Comparison of ENCODE assay signal across 1 cellular context in the genomic region with DNA sequence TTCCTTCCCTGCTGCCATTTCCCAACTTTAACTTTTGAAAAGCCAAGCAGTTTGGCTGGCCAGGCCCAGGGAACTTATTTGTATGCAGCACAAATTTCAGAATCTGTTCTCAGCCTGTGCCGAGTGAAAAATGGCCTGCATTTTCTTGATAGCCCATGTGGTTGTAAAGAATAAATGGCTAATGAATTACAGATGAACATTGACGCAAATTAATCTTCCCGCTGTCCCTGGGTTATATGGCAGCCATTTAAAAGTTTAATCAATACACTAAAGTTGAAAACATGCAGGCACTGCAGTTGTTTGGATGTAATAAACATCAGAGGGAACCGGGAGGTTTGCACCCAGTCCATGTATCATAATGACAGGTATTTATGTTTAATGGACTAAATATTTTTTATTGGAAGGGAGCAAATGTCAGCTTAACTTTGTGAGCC.
TF ChIP-seq lines count a peak whose summit lies in the region.

No MANE protein-coding gene starts in this region.

TF ChIP-seq in GM23338, 12 proteins besides CTCF, POLR2A, EP300 and RAD21:
- TF ChIP-seq, protein P1, sequence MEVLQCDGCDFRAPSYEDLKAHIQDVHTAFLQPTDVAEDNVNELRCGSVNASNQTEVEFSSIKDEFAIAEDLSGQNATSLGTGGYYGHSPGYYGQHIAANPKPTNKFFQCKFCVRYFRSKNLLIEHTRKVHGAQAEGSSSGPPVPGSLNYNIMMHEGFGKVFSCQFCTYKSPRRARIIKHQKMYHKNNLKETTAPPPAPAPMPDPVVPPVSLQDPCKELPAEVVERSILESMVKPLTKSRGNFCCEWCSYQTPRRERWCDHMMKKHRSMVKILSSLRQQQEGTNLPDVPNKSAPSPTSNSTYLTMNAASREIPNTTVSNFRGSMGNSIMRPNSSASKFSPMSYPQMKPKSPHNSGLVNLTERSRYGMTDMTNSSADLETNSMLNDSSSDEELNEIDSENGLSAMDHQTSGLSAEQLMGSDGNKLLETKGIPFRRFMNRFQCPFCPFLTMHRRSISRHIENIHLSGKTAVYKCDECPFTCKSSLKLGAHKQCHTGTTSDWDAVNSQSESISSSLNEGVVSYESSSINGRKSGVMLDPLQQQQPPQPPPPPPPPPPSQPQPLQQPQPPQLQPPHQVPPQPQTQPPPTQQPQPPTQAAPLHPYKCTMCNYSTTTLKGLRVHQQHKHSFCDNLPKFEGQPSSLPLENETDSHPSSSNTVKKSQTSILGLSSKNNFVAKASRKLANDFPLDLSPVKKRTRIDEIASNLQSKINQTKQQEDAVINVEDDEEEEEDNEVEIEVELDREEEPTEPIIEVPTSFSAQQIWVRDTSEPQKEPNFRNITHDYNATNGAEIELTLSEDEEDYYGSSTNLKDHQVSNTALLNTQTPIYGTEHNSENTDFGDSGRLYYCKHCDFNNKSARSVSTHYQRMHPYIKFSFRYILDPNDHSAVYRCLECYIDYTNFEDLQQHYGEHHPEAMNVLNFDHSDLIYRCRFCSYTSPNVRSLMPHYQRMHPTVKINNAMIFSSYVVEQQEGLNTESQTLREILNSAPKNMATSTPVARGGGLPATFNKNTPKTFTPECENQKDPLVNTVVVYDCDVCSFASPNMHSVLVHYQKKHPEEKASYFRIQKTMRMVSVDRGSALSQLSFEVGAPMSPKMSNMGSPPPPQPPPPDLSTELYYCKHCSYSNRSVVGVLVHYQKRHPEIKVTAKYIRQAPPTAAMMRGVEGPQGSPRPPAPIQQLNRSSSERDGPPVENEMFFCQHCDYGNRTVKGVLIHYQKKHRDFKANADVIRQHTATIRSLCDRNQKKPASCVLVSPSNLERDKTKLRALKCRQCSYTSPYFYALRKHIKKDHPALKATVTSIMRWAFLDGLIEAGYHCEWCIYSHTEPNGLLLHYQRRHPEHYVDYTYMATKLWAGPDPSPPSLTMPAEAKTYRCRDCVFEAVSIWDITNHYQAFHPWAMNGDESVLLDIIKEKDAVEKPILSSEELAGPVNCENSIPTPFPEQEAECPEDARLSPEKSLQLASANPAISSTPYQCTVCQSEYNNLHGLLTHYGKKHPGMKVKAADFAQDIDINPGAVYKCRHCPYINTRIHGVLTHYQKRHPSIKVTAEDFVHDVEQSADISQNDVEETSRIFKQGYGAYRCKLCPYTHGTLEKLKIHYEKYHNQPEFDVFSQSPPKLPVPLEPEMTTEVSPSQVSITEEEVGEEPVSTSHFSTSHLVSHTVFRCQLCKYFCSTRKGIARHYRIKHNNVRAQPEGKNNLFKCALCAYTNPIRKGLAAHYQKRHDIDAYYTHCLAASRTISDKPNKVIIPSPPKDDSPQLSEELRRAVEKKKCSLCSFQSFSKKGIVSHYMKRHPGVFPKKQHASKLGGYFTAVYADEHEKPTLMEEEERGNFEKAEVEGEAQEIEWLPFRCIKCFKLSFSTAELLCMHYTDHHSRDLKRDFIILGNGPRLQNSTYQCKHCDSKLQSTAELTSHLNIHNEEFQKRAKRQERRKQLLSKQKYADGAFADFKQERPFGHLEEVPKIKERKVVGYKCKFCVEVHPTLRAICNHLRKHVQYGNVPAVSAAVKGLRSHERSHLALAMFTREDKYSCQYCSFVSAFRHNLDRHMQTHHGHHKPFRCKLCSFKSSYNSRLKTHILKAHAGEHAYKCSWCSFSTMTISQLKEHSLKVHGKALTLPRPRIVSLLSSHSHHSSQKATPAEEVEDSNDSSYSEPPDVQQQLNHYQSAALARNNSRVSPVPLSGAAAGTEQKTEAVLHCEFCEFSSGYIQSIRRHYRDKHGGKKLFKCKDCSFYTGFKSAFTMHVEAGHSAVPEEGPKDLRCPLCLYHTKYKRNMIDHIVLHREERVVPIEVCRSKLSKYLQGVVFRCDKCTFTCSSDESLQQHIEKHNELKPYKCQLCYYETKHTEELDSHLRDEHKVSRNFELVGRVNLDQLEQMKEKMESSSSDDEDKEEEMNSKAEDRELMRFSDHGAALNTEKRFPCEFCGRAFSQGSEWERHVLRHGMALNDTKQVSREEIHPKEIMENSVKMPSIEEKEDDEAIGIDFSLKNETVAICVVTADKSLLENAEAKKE (CRISPR knock-in tag; IDR thresholded peaks at IDR 0.05): no peak
- TF ChIP-seq, protein P2, sequence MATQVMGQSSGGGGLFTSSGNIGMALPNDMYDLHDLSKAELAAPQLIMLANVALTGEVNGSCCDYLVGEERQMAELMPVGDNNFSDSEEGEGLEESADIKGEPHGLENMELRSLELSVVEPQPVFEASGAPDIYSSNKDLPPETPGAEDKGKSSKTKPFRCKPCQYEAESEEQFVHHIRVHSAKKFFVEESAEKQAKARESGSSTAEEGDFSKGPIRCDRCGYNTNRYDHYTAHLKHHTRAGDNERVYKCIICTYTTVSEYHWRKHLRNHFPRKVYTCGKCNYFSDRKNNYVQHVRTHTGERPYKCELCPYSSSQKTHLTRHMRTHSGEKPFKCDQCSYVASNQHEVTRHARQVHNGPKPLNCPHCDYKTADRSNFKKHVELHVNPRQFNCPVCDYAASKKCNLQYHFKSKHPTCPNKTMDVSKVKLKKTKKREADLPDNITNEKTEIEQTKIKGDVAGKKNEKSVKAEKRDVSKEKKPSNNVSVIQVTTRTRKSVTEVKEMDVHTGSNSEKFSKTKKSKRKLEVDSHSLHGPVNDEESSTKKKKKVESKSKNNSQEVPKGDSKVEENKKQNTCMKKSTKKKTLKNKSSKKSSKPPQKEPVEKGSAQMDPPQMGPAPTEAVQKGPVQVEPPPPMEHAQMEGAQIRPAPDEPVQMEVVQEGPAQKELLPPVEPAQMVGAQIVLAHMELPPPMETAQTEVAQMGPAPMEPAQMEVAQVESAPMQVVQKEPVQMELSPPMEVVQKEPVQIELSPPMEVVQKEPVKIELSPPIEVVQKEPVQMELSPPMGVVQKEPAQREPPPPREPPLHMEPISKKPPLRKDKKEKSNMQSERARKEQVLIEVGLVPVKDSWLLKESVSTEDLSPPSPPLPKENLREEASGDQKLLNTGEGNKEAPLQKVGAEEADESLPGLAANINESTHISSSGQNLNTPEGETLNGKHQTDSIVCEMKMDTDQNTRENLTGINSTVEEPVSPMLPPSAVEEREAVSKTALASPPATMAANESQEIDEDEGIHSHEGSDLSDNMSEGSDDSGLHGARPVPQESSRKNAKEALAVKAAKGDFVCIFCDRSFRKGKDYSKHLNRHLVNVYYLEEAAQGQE (IDR thresholded peaks at IDR 0.05; ENCODE audit: unreplicated experiment): no peak
- TF ChIP-seq CREB1 (CRISPR knock-in tag; IDR thresholded peaks at IDR 0.05; ENCODE audit: low read depth) (no peak), NANOG (IDR thresholded peaks at IDR 0.05; ENCODE audit: borderline replicate concordance) (no peak), EZH2 (IDR thresholded peaks at IDR 0.05; ENCODE audit: low read depth, unreplicated experiment) (no peak), STAT1 (IDR thresholded peaks at IDR 0.05; ENCODE audit: unreplicated experiment) (no peak)
TF ChIP-seq in GM23338: peak in this region for 0.
